21 cellular contexts compared by ENCODE assay signal in genomic region chr3:187061748-187062147, GRCh38.
A peak's percentile ranks its signal among the peaks of the same experiment; 100 is the strongest.
DNase-seq lines count a peak whose midpoint lies in the region; ATAC-seq and TF ChIP-seq lines count a peak whose summit lies in the region.
"Had no signal": no experiment of that assay in that cellular context is flagged by ENCODE, and none has a peak within 500 bp of the region (broad histone marks: within the 10 kb centered on the region; RNA-seq: fewer than 3 reads in every experiment).

No MANE protein-coding gene starts in this region.

- H3K9me3 Mint-ChIP-seq in activated T-cell treated with anti-CD3 and anti-CD28 coated beads, Interleukin-2, amount 50 U/mL, for 24 hours, result peaks cover 4% of the 10 kb centered on the region
- H3K9me3 Mint-ChIP-seq in activated T-cell treated with anti-CD3 and anti-CD28 coated beads, Interleukin-2, amount 50 U/mL, for 4 hours, result no peaks in the 10 kb centered on the region
- H3K9me3 Mint-ChIP-seq in activated T-helper 17 cell treated with anti-CD3 and anti-CD28 coated beads, Interleukin-2, amount 50 U/mL, for 72 hours, result peaks cover 4% of the 10 kb centered on the region
- H3K9me3 Mint-ChIP-seq in naive thymus-derived CD4-positive, alpha-beta T cell, result peaks cover 3 to 16% (median 4%) of the 10 kb centered on the region in 11 donors

- H4K20me1 ChIP-seq in Karpas-422 (ENCODE audit: insufficient read depth, low read depth, low read length) (no peaks in the 10 kb centered on the region; the same call in 1 of the 2 replicates), smooth muscle cell (ENCODE audit: low read depth) (no peaks in the 10 kb centered on the region)

- POLR2A ChIA-PET in naive thymus-derived CD4-positive, alpha-beta T cell (lab: Charles Lee), result interaction anchor here (0.7 to 1.6 kb wide), 2 partner anchors 133 to 212 kb away, joined by 3 to 4 read pairs; no protein-coding TSS in a partner anchor

- peaks cover 9% of the 10 kb centered on the region for H3F3A ChIP-seq in smooth muscle cell (ENCODE audit: low read depth)

- H3K4me1 ChIP-seq in Karpas-422 (ENCODE audit: low read length), result peaks cover 98% of the 10 kb centered on the region
- H3K4me1 ChIP-seq in naive thymus-derived CD4-positive, alpha-beta T cell (ENCODE audit: control insufficient read depth in 2 of 2, insufficient read depth in 2 of 2, low read length in 2 of 2), result peaks cover 16 to 45% of the 10 kb centered on the region in 2 donors
- H3K4me1 ChIP-seq in smooth muscle cell (ENCODE audit: low read depth), result peaks cover 18% of the 10 kb centered on the region

- WGBS in smooth muscle cell (ENCODE audit: low lambda C conversion rate), result 65% methylated on average over 3 of the region's 3 CpGs

- no peak for DNase-seq in activated T-cell treated with anti-CD3 and anti-CD28 coated beads, Interleukin-2, amount 50 U/mL, for 24 hours
- DNase-seq in activated T-cell treated with anti-CD3 and anti-CD28 coated beads, Interleukin-2, amount 50 U/mL, for 4 hours, result no peak
- DNase-seq in Karpas-422 (no peak), smooth muscle cell (lab: John Stamatoyannopoulos, UW; ENCODE audit: unreplicated experiment) (no peak), NCI-H2171 treated with DMSO at 0.1 percent for 48 hours (lab: John Stamatoyannopoulos, UW) (no peak)
- no peak for DNase-seq in naive thymus-derived CD4-positive, alpha-beta T cell
- DNase-seq: activated naive CD4-positive, alpha-beta T cell treated with anti-CD3 and anti-CD28 coated beads, Interleukin-2, amount 10 ng/mL, durations not matched to agents 7 days and 5 days; heart left ventricle; left colon; mesendoderm; MG63; NCI-H1436 treated with DMSO at 0.1 percent for 48 hours; NCI-H524 treated with DMSO at 0.1 percent for 48 hours; stomach; upper lobe of left lung had no signal

- CTCF ChIA-PET in naive thymus-derived CD4-positive, alpha-beta T cell (lab: Charles Lee), result interaction anchor here (1.7 kb wide), 1 partner anchor 34 kb away, joined by 5 read pairs; no protein-coding TSS in a partner anchor

- no peak overlapping the region for H3K4me3 Mint-ChIP-seq in activated T-cell treated with anti-CD3 and anti-CD28 coated beads, Interleukin-2, amount 50 U/mL, for 24 hours
- no peak overlapping the region for H3K4me3 Mint-ChIP-seq in activated T-cell treated with anti-CD3 and anti-CD28 coated beads, Interleukin-2, amount 50 U/mL, for 4 hours
- H3K4me3 Mint-ChIP-seq in activated T-helper 17 cell treated with anti-CD3 and anti-CD28 coated beads, Interleukin-2, amount 50 U/mL, for 72 hours, result peak overlapping the region; percentile 35
- H3K4me3 Mint-ChIP-seq in naive thymus-derived CD4-positive, alpha-beta T cell, result peak overlapping the region in 3 of 10 donors; percentile 25 to 69 (median 27)
- H3K4me3 Mint-ChIP-seq: activated naive CD4-positive, alpha-beta T cell treated with anti-CD3 and anti-CD28 coated beads, Interleukin-2, amount 10 ng/mL, durations not matched to agents 7 days and 5 days had no signal

- peak overlapping the region; percentile 68 for H3K4me2 ChIP-seq in Karpas-422 (ENCODE audit: low read depth, low read length, poor library complexity, severe bottlenecking)
- no peak overlapping the region for H3K4me2 ChIP-seq in smooth muscle cell

- H3K4me1 Mint-ChIP-seq in activated T-cell treated with anti-CD3 and anti-CD28 coated beads, Interleukin-2, amount 50 U/mL, for 24 hours (ENCODE audit: low read depth), result peaks cover 85% of the 10 kb centered on the region
- peaks cover 81% of the 10 kb centered on the region for H3K4me1 Mint-ChIP-seq in activated T-cell treated with anti-CD3 and anti-CD28 coated beads, Interleukin-2, amount 50 U/mL, for 4 hours (ENCODE audit: low read depth)
- H3K4me1 Mint-ChIP-seq in activated T-helper 17 cell treated with anti-CD3 and anti-CD28 coated beads, Interleukin-2, amount 50 U/mL, for 72 hours, result peaks cover 60% of the 10 kb centered on the region
- peaks cover 56 to 92% (median 82%) of the 10 kb centered on the region in 7 donors for H3K4me1 Mint-ChIP-seq in naive thymus-derived CD4-positive, alpha-beta T cell

- H3K9me2 ChIP-seq in Karpas-422 (replicated peaks; ENCODE audit: insufficient read depth, low read length), result no peaks in the 10 kb centered on the region

- no peaks in the 10 kb centered on the region for H3K27me3 Mint-ChIP-seq in activated T-cell treated with anti-CD3 and anti-CD28 coated beads, Interleukin-2, amount 50 U/mL, for 24 hours
- H3K27me3 Mint-ChIP-seq in activated T-cell treated with anti-CD3 and anti-CD28 coated beads, Interleukin-2, amount 50 U/mL, for 4 hours (ENCODE audit: low read depth), result no peaks in the 10 kb centered on the region
- no peaks in the 10 kb centered on the region for H3K27me3 Mint-ChIP-seq in activated T-helper 17 cell treated with anti-CD3 and anti-CD28 coated beads, Interleukin-2, amount 50 U/mL, for 72 hours
- no peaks in the 10 kb centered on the region for H3K27me3 Mint-ChIP-seq in naive thymus-derived CD4-positive, alpha-beta T cell
- H3K27me3 Mint-ChIP-seq: activated naive CD4-positive, alpha-beta T cell treated with anti-CD3 and anti-CD28 coated beads, Interleukin-2, amount 10 ng/mL, durations not matched to agents 7 days and 5 days had no signal

- H3K4me3 ChIP-seq in Karpas-422 (ENCODE audit: low read length) (peak overlapping the region; percentile 3; the same call in 1 of the 2 replicates), smooth muscle cell (no peak overlapping the region)
- no peak overlapping the region for H3K4me3 ChIP-seq in naive thymus-derived CD4-positive, alpha-beta T cell (ENCODE audit: low read length)
- H3K4me3 ChIP-seq: heart left ventricle, MG63, right atrium auricular region, stomach, upper lobe of left lung had no signal

- peaks cover 96% of the 10 kb centered on the region for H3K36me3 Mint-ChIP-seq in activated T-cell treated with anti-CD3 and anti-CD28 coated beads, Interleukin-2, amount 50 U/mL, for 24 hours (ENCODE audit: low read depth)
- peaks cover 60% of the 10 kb centered on the region for H3K36me3 Mint-ChIP-seq in activated T-cell treated with anti-CD3 and anti-CD28 coated beads, Interleukin-2, amount 50 U/mL, for 4 hours (ENCODE audit: insufficient read depth)
- peaks cover 95% of the 10 kb centered on the region for H3K36me3 Mint-ChIP-seq in activated T-helper 17 cell treated with anti-CD3 and anti-CD28 coated beads, Interleukin-2, amount 50 U/mL, for 72 hours (ENCODE audit: low read depth)
- peaks cover 21 to 63% (median 55%) of the 10 kb centered on the region in 5 donors for H3K36me3 Mint-ChIP-seq in naive thymus-derived CD4-positive, alpha-beta T cell

- intact Hi-C loops in naive thymus-derived CD4-positive, alpha-beta T cell (cut with micrococcal nuclease), result loop anchor here in 1 of 2 donors (10.0 kb wide), 1 partner anchor 57 kb away; no protein-coding TSS in a partner anchor

- no peak for TF ChIP-seq CTCF in smooth muscle cell (IDR thresholded peaks at IDR 0.05; ENCODE audit: borderline replicate concordance, insufficient read depth, poor library complexity, severe bottlenecking)

- peak overlapping the region; percentile 65 for H3K27ac Mint-ChIP-seq in activated T-cell treated with anti-CD3 and anti-CD28 coated beads, Interleukin-2, amount 50 U/mL, for 24 hours
- H3K27ac Mint-ChIP-seq in activated T-helper 17 cell treated with anti-CD3 and anti-CD28 coated beads, Interleukin-2, amount 50 U/mL, for 72 hours, result no peak overlapping the region
- peak overlapping the region in 8 of 9 donors; percentile 36 to 87 (median 54) for H3K27ac Mint-ChIP-seq in naive thymus-derived CD4-positive, alpha-beta T cell
- H3K27ac Mint-ChIP-seq: activated naive CD4-positive, alpha-beta T cell treated with anti-CD3 and anti-CD28 coated beads, Interleukin-2, amount 10 ng/mL, durations not matched to agents 7 days and 5 days had no signal

- H2AFZ ChIP-seq in Karpas-422 (ENCODE audit: low read length), result no peak overlapping the region
- H2AFZ ChIP-seq in smooth muscle cell (ENCODE audit: low read depth), result no peak overlapping the region

- H3K79me2 ChIP-seq in Karpas-422 (ENCODE audit: low read length) (peaks cover 47% of the 10 kb centered on the region), smooth muscle cell (ENCODE audit: low read depth) (no peaks in the 10 kb centered on the region)

- H3K27ac ChIP-seq in Karpas-422 (ENCODE audit: low read length) (peak overlapping the region; percentile 98), smooth muscle cell (ENCODE audit: low read depth) (no peak overlapping the region)
- peak overlapping the region; percentile 42 for H3K27ac ChIP-seq in naive thymus-derived CD4-positive, alpha-beta T cell (ENCODE audit: low read depth, low read length)
- H3K27ac ChIP-seq: C4-2B, heart left ventricle, right atrium auricular region, stomach, VCaP had no signal

- H3K9ac ChIP-seq in Karpas-422 (ENCODE audit: low read length), result 0 out of 2 replicates have a peak overlapping the region, but pooled peaks have one; percentile 9
- H3K9ac ChIP-seq in smooth muscle cell (ENCODE audit: low read depth), result no peak overlapping the region

- ATAC-seq in activated T-cell treated with anti-CD3 and anti-CD28 coated beads, Interleukin-2, amount 50 U/mL, for 4 hours, result no peak
- no peak for ATAC-seq in activated T-helper 17 cell treated with anti-CD3 and anti-CD28 coated beads, Interleukin-2, amount 50 U/mL, for 72 hours (replicated peaks)
- ATAC-seq in naive thymus-derived CD4-positive, alpha-beta T cell, result no peak
- no peak for ATAC-seq in GM19023 (IDR thresholded peaks at IDR 0.05; ENCODE audit: unreplicated experiment)
- ATAC-seq: heart left ventricle, left colon, Right ventricle myocardium inferior had no signal

- H3K9me3 ChIP-seq in Karpas-422 (ENCODE audit: low read length) (no peaks in the 10 kb centered on the region), smooth muscle cell (replicated peaks; ENCODE audit: low read depth) (no peaks in the 10 kb centered on the region)
- peaks cover 0 to 6% (median 0%) of the 10 kb centered on the region in 3 experiments for H3K9me3 ChIP-seq in naive thymus-derived CD4-positive, alpha-beta T cell (ENCODE audit: control insufficient read depth in 2 of 3, low read length in 3 of 3)

- no peaks in the 10 kb centered on the region for H3K27me3 ChIP-seq in Karpas-422 (ENCODE audit: low read length)
- H3K27me3 ChIP-seq in naive thymus-derived CD4-positive, alpha-beta T cell (ENCODE audit: control insufficient read depth in 2 of 2, insufficient read depth in 2 of 2, low read length in 2 of 2), result no peaks in the 10 kb centered on the region
- H3K27me3 ChIP-seq in smooth muscle cell (ENCODE audit: low read depth), result no peaks in the 10 kb centered on the region
- H3K27me3 ChIP-seq: heart left ventricle, MG63, right atrium auricular region, stomach, upper lobe of left lung had no signal

- H3K36me3 ChIP-seq in Karpas-422 (ENCODE audit: insufficient read depth, low read length) (peaks cover 70% of the 10 kb centered on the region), smooth muscle cell (ENCODE audit: low read depth) (no peaks in the 10 kb centered on the region)
- peaks cover 11 to 58% (median 21%) of the 10 kb centered on the region in 3 experiments for H3K36me3 ChIP-seq in naive thymus-derived CD4-positive, alpha-beta T cell (ENCODE audit: control insufficient read depth in 2 of 3, insufficient read depth in 3 of 3, low read length in 3 of 3)
- H3K36me3 ChIP-seq: MG63 had no signal
